12 cellular contexts compared by ENCODE assay signal in the genomic region with DNA sequence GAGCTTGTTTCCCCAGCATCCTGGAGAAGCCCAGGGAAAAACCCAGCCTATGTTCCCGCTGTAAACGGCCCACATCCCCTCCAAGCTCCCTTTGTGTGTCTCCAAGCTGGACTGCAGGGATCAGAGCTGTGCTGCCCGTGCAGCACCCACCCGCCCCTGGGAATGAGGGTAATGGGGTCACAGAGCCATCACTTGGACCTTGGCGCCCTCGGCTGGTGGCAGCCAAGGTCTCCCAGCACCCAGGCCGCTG. TPM values are rescaled to one million over a fixed set of nuclear protein-coding genes. Genes with fewer than 3 reads are reported as not detected.
A peak's percentile ranks its signal among the peaks of the same experiment; 100 is the strongest.
DNase-seq lines count a peak whose midpoint lies in the region; ATAC-seq, FAIRE-seq and TF ChIP-seq lines count a peak whose summit lies in the region.
"Had no signal": no experiment of that assay in that cellular context is flagged by ENCODE, and none has a peak within 500 bp of the region (broad histone marks: within the 10 kb centered on the region; RNA-seq: fewer than 3 reads in every experiment).

No MANE protein-coding gene starts in this region.

- H3K27me3 ChIP-seq in right atrium auricular region, result no peaks in the 10 kb centered on the region

- TF ChIP-seq CTCF in right atrium auricular region (IDR thresholded peaks at IDR 0.05), result no peak
- no peak for TF ChIP-seq CTCF in D721Med (IDR thresholded peaks at IDR 0.05; ENCODE audit: insufficient read depth, missing control alignments)
- no peak for TF ChIP-seq CTCF in progenitor cell of endocrine pancreas (IDR thresholded peaks at IDR 0.05; ENCODE audit: unreplicated experiment)

- no peaks in the 10 kb centered on the region for H3K9me3 Mint-ChIP-seq in activated naive CD4-positive, alpha-beta T cell treated with anti-CD3 and anti-CD28 coated beads, Interleukin-2, amount 50 U/mL, for 72 hours
- no peaks in the 10 kb centered on the region for H3K9me3 Mint-ChIP-seq in progenitor cell of endocrine pancreas (ENCODE audit: low read depth)

- peak overlapping the region in 1 of 2 donors; percentile 52 for H3K4me3 ChIP-seq in right atrium auricular region
- H3K4me3 ChIP-seq: SK-N-MC had no signal

- FAIRE-seq in D721Med (lab: Jason Lieb, UNC), result no peak

- peaks cover 14% of the 10 kb centered on the region for H3K27me3 Mint-ChIP-seq in progenitor cell of endocrine pancreas

- ATAC-seq in left cardiac atrium (no peak), GM18907 (IDR thresholded peaks at IDR 0.05; ENCODE audit: unreplicated experiment) (no peak)
- ATAC-seq in activated naive CD4-positive, alpha-beta T cell treated with anti-CD3 and anti-CD28 coated beads, Interleukin-2, amount 50 U/mL, for 72 hours, result no peak

- H3K36me3 Mint-ChIP-seq in activated naive CD4-positive, alpha-beta T cell treated with anti-CD3 and anti-CD28 coated beads, Interleukin-2, amount 50 U/mL, for 72 hours, result peaks cover 11 to 12% of the 10 kb centered on the region in 2 donors
- H3K36me3 Mint-ChIP-seq in progenitor cell of endocrine pancreas (ENCODE audit: insufficient read depth), result no peaks in the 10 kb centered on the region

- H3K27ac ChIP-seq in right atrium auricular region, result peak overlapping the region; percentile 72 to 77
- H3K27ac ChIP-seq: SK-N-MC had no signal

- DNase-seq in right atrium auricular region (ENCODE audit: low spot score), result no peak
- no peak for DNase-seq in left cardiac atrium
- DNase-seq in activated naive CD4-positive, alpha-beta T cell treated with anti-CD3 and anti-CD28 coated beads, Interleukin-2, amount 50 U/mL, for 72 hours (ENCODE audit: low spot score in 2 of 2), result no peak
- peak; percentile 83 for DNase-seq in mesenteric fat pad (ENCODE audit: low spot score)
- no peak for DNase-seq in medulla oblongata (ENCODE audit: extremely low spot score)
- DNase-seq in D721Med (ENCODE audit: insufficient read length, low spot score), result no peak
- no peak for DNase-seq in progenitor cell of endocrine pancreas (ENCODE audit: low spot score, unreplicated experiment)
- DNase-seq: midbrain, NCI-H1417 treated with DMSO at 0.1 percent for 48 hours had no signal

- no peak overlapping the region for H3K4me3 Mint-ChIP-seq in progenitor cell of endocrine pancreas (ENCODE audit: low read depth)

- no peaks in the 10 kb centered on the region for H3K36me3 ChIP-seq in right atrium auricular region

- H3K27ac Mint-ChIP-seq in activated naive CD4-positive, alpha-beta T cell treated with anti-CD3 and anti-CD28 coated beads, Interleukin-2, amount 50 U/mL, for 72 hours, result peak overlapping the region; percentile 91 to 98
- no peak overlapping the region for H3K27ac Mint-ChIP-seq in progenitor cell of endocrine pancreas

- H3K9me3 ChIP-seq in right atrium auricular region, result no peaks in the 10 kb centered on the region

- intact Hi-C loops in left cardiac atrium (cut with DNase I), result loop anchor here (10.0 kb wide), 2 partner anchors 185 to 205 kb away; a partner anchor contains a TSS

- H3K4me1 Mint-ChIP-seq in progenitor cell of endocrine pancreas (ENCODE audit: low read depth), result peaks cover 7% of the 10 kb centered on the region

- H3K4me1 ChIP-seq in right atrium auricular region, result peaks cover 0 to 41% of the 10 kb centered on the region in 2 donors

RNA-seq across cellular contexts. Expression of a gene that starts 0.7 kb away (rescaled TPM):
- 1 to 10 TPM; 2.9 to 7.0 TPM for total RNA-seq in right atrium auricular region
- 1 to 10 TPM; 7.2 to 9.3 TPM for total RNA-seq in left cardiac atrium
- total RNA-seq in activated naive CD4-positive, alpha-beta T cell treated with anti-CD3 and anti-CD28 coated beads, Interleukin-2, amount 50 U/mL, for 72 hours, result 10 to 100 TPM; 70.7 to 71.1 TPM
- 28.8 TPM for total RNA-seq in mesenteric fat pad
- total RNA-seq in progenitor cell of endocrine pancreas, result 5.3 and 9.0 TPM in 2 replicates

RNA-seq across cellular contexts. Expression of a gene that starts 27.0 kb away (rescaled TPM):
- not detected for total RNA-seq in right atrium auricular region
- not detected for total RNA-seq in left cardiac atrium
- not detected for total RNA-seq in activated naive CD4-positive, alpha-beta T cell treated with anti-CD3 and anti-CD28 coated beads, Interleukin-2, amount 50 U/mL, for 72 hours
- not detected for total RNA-seq in mesenteric fat pad
- total RNA-seq in progenitor cell of endocrine pancreas, result not detected in 2 replicates
- total RNA-seq: fibroblast of lung had no signal

RNA-seq across cellular contexts. Expression of a gene that starts 46.4 kb away (rescaled TPM):
- total RNA-seq in right atrium auricular region (1 to 10 TPM; 1.4 to 4.8 TPM), left cardiac atrium (1 to 10 TPM; 1.6 TPM), mesenteric fat pad (0.35 TPM), progenitor cell of endocrine pancreas (0.71 and 1.2 TPM in 2 replicates)
- total RNA-seq in activated naive CD4-positive, alpha-beta T cell treated with anti-CD3 and anti-CD28 coated beads, Interleukin-2, amount 50 U/mL, for 72 hours, result under 1 TPM in 1 of 2 donors, not detected in 1; 0.23 TPM
